ENCODE assay signal across 9 cellular contexts in the genomic region with DNA sequence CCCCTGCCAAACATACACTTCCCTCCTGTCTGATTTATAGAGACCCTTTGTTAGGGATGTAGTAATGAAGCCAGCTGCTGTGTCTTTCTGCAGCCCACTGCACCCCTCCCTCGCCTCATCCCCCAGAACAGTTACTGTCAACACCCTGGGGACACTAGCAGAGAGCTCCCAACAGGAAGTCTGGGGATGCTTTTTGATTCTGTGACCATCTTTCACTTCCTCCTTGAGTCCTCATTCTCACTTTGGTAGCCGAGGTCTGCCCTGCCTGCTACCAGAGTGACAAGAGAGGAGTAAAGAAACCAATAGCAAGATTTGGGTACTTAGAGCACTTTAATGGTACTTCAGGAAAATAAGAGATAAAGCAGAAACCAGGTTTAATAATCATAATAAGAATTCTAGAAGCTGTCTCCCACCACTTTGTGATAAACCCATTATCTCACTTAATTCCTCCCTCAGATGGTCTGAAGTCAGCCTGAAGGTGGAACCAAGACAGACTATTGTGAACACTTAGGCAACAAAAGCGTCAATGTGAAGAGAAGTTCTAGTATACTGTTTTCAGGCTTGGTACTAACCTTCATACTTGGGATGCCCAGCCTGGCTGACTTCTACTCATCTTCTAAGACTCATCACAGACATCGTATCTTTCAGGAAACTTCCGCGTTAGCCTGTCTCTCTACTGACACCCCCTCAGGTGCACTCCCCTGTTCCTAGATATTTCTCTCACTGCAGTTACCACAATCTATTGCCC.
A peak's percentile ranks its signal among the peaks of the same experiment; 100 is the strongest.
DNase-seq lines count a peak whose midpoint lies in the region; ATAC-seq, FAIRE-seq and TF ChIP-seq lines count a peak whose summit lies in the region.
"Had no signal": no experiment of that assay in that cellular context is flagged by ENCODE, and none has a peak within 500 bp of the region (broad histone marks: within the 10 kb centered on the region; RNA-seq: fewer than 3 reads in every experiment).

No MANE protein-coding gene starts in this region.

- no peaks in the 10 kb centered on the region for H3K36me3 Mint-ChIP-seq in endothelial cell (ENCODE audit: low read depth, unreplicated experiment)

- peak; percentile 29 for DNase-seq in GM18507 (ENCODE audit: extremely low spot score, insufficient read length, low read depth)
- peak; percentile 47 for DNase-seq in globus pallidus (ENCODE audit: low spot score)
- DNase-seq in SHP77 treated with DMSO at 0.1 percent for 48 hours (lab: John Stamatoyannopoulos, UW), result no peak
- no peak for DNase-seq in endothelial cell (ENCODE audit: low spot score)
- DNase-seq in HK-2 (ENCODE audit: unreplicated experiment), result no peak
- DNase-seq in lower leg skin (ENCODE audit: low spot score in 2 of 2), result no peak
- DNase-seq: HCEC 1CT had no signal

- no peak for TF ChIP-seq POLR2A in lower leg skin (IDR thresholded peaks at IDR 0.05)

- H3K9me3 Mint-ChIP-seq in endothelial cell (ENCODE audit: unreplicated experiment), result no peaks in the 10 kb centered on the region

- H3K4me3 ChIP-seq in lower leg skin (ENCODE audit: low read depth, poor library complexity, severe bottlenecking), result no peak overlapping the region

- H3K4me1 Mint-ChIP-seq in endothelial cell (ENCODE audit: unreplicated experiment), result peaks cover 3% of the 10 kb centered on the region

- FAIRE-seq in GM18507 (lab: Jason Lieb, UNC), result peak; percentile 97

- intact Hi-C loops in lower leg skin (cut with DNase I; ENCODE audit: low total_unique reads), result no loop called here

- H3K4me3 Mint-ChIP-seq in endothelial cell (ENCODE audit: unreplicated experiment), result no peak overlapping the region

- TF ChIP-seq CTCF in endothelial cell (IDR thresholded peaks at IDR 0.05; ENCODE audit: unreplicated experiment) (no peak), lower leg skin (IDR thresholded peaks at IDR 0.05) (no peak)

- H3K27ac Mint-ChIP-seq in endothelial cell (ENCODE audit: unreplicated experiment), result no peak overlapping the region

- WGBS in lower leg skin, 2 donors, result 73 to 78% methylated on average over 6 of the region's 6 CpGs

- H3K27me3 Mint-ChIP-seq in endothelial cell (ENCODE audit: unreplicated experiment), result no peaks in the 10 kb centered on the region

- peak; percentile 99 for ATAC-seq in GM21529 (IDR thresholded peaks at IDR 0.05; ENCODE audit: unreplicated experiment)
- peak; percentile 98 for ATAC-seq in HG03571 (IDR thresholded peaks at IDR 0.05; ENCODE audit: unreplicated experiment)

Comparison
In these comparisons a context has a peak if more than half of its experiments do, and no peak if none do; other contexts are left out.
1. DNase-seq: peak in GM18507 (single experiment) and globus pallidus (single experiment); none in SHP77 treated with DMSO at 0.1 percent for 48 hours (single experiment), endothelial cell (single experiment), HK-2 (single experiment) and lower leg skin (0 of 2).